ENCODE assay signal across 8 cellular contexts in the genomic region with DNA sequence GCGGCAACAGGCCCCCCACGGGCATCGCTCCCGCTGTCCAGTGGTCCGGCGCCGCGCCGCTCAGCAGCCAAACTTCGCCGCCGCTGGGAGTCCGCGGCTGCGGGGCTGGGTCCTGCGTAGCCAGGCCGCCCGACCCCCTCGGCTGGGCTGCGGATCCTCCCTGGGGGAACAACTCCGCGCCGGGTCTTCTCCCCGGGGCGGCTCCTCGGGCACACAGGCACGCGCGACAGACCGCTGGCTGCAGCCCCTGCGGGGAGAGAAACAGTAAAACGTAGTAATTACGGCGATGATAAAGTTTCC. TPM values are rescaled to one million over a fixed set of nuclear protein-coding genes. Genes with fewer than 3 reads are reported as not detected.
DNase-seq lines count a peak whose midpoint lies in the region; ATAC-seq and TF ChIP-seq lines count a peak whose summit lies in the region.

No MANE protein-coding gene starts in this region.

- H3K36me3 Mint-ChIP-seq in H9 (ENCODE audit: insufficient read depth in 1 of 3, low read depth in 3 of 3) (no peaks in the 10 kb centered on the region), T-cell (no peaks in the 10 kb centered on the region)

- no peak overlapping the region for H2AK5ac ChIP-seq in H9 (ENCODE audit: insufficient read length, low read length)

- H3K9me3 Mint-ChIP-seq in H9 = no peaks in the 10 kb centered on the region
- no peaks in the 10 kb centered on the region for H3K9me3 Mint-ChIP-seq in T-cell

- H3K27me3 ChIP-seq in H9 (ENCODE audit: insufficient read depth, low read length) (peaks cover 4% of the 10 kb centered on the region; the same call in 1 of the 2 replicates), gastroesophageal sphincter (no peaks in the 10 kb centered on the region), psoas muscle (ENCODE audit: insufficient read depth in 3 of 3, low read length in 2 of 3) (peaks cover 0 to 22% (median 4%) of the 10 kb centered on the region in 3 donors)

- H3K9ac ChIP-seq in ES-I3 (ENCODE audit: low read depth, low read length) (peak overlapping the region; percentile 72), H9 (ENCODE audit: extremely low read depth, insufficient read length, low read length) (no peak overlapping the region)

- ATAC-seq in T-cell (replicated peaks in 1 of 4) (no peak), gastroesophageal sphincter (peak; percentile 3), psoas muscle (peak; percentile 17 to 21 (median 18)), GM18873 (IDR thresholded peaks at IDR 0.05; ENCODE audit: low FRiP score, unreplicated experiment) (no peak)

- H3K56ac ChIP-seq in H9 (ENCODE audit: insufficient read length, low read depth, low read length) = no peak overlapping the region

- intact Hi-C loops in psoas muscle (cut with DNase I) = no loop called here

- TF ChIP-seq CTCF in H9 (conservative IDR thresholded peaks at IDR 0.05) (no peak), gastroesophageal sphincter (IDR thresholded peaks at IDR 0.05) (no peak), psoas muscle (IDR thresholded peaks at IDR 0.05) (no peak)

- H3K27ac ChIP-seq in H9 (ENCODE audit: insufficient read length, low read depth, low read length) = no peak overlapping the region
- peak overlapping the region; percentile 96 to 98 (median 98) for H3K27ac ChIP-seq in gastroesophageal sphincter
- peak overlapping the region; percentile 83 for H3K27ac ChIP-seq in psoas muscle

- H3K4me2 ChIP-seq in H9 (ENCODE audit: insufficient read depth, insufficient read length, low read length) = peak overlapping the region; percentile 90

- H3K23me2 ChIP-seq in H9 (ENCODE audit: insufficient read length, low read depth, low read length, poor library complexity, severe bottlenecking) = peaks cover 18% of the 10 kb centered on the region

- no peak overlapping the region for H3T11ph ChIP-seq in H9 (ENCODE audit: low read length)

- peaks cover 19 to 22% of the 10 kb centered on the region in 2 experiments for H3K4me1 Mint-ChIP-seq in H9
- peaks cover 54 to 61% (median 57%) of the 10 kb centered on the region in 3 donors for H3K4me1 Mint-ChIP-seq in T-cell

- H3K27ac Mint-ChIP-seq in H9 (no peak overlapping the region), T-cell (peak overlapping the region in 1 of 2 donors; percentile 71)

- H4K91ac ChIP-seq in H9 (ENCODE audit: insufficient read length, low read depth, low read length) = no peak overlapping the region

- H3K79me2 ChIP-seq in H9 (ENCODE audit: insufficient read depth, low read length) = no peaks in the 10 kb centered on the region

- H3K23ac ChIP-seq in H9 (ENCODE audit: insufficient read length, low read depth, low read length) = no peak overlapping the region

- TF ChIP-seq POLR2A in gastroesophageal sphincter (IDR thresholded peaks at IDR 0.05) = no peak

- H3K18ac ChIP-seq in H9 (ENCODE audit: insufficient read length, low read depth, low read length) = no peak overlapping the region

- H4K20me1 ChIP-seq in H9 (ENCODE audit: control insufficient read depth, insufficient read depth, insufficient read length) = no peaks in the 10 kb centered on the region

- POLR2A ChIA-PET in T-cell (lab: Charles Lee) = no interaction called here

- peak overlapping the region; percentile 56 to 85 for H3K4me3 Mint-ChIP-seq in H9
- peak overlapping the region; percentile 82 to 89 (median 88) for H3K4me3 Mint-ChIP-seq in T-cell

- no peaks in the 10 kb centered on the region for H3K79me1 ChIP-seq in H9 (ENCODE audit: insufficient read depth, low read depth, low read length, poor library complexity, severe bottlenecking)

- CTCF ChIA-PET in T-cell (lab: Charles Lee) = interaction anchor here (0.6 to 3.4 kb wide), 3 partner anchors 30 to 35 kb away, joined by 3 to 12 read pairs (median 3); no protein-coding TSS in a partner anchor

- no peak overlapping the region for H2BK120ac ChIP-seq in H9 (ENCODE audit: low read depth, low read length, poor library complexity, severe bottlenecking)

- no CpG with 5 or more reads among the region's 34 CpGs for WGBS in H9 (ENCODE audit: extremely low coverage, insufficient read length, low lambda C conversion rate)
- WGBS in gastroesophageal sphincter (ENCODE audit: low coverage in 1 of 2), 2 donors = no CpG with 5 or more reads among the region's 34 CpGs
- WGBS in psoas muscle, 3 donors = 0% methylated on average over 26 to 34 of the region's 34 CpGs

- H3K4me3 ChIP-seq in gastroesophageal sphincter = peak overlapping the region; percentile 81 to 96
- peak overlapping the region; percentile 87 for H3K4me3 ChIP-seq in psoas muscle

- H4K8ac ChIP-seq in H9 (replicated peaks; ENCODE audit: insufficient read length, low read depth, low read length) = no peak overlapping the region

- peaks cover 7% of the 10 kb centered on the region for H3K4me1 ChIP-seq in ES-I3 (ENCODE audit: insufficient read depth, low read length)
- H3K4me1 ChIP-seq in H9 (ENCODE audit: insufficient read depth, low read length) = peaks cover 7% of the 10 kb centered on the region; the same call in 1 of the 2 replicates
- peaks cover 0 to 60% (median 4%) of the 10 kb centered on the region in 3 donors for H3K4me1 ChIP-seq in gastroesophageal sphincter
- no peaks in the 10 kb centered on the region for H3K4me1 ChIP-seq in psoas muscle

- no peak overlapping the region for H2BK20ac ChIP-seq in H9 (ENCODE audit: low read depth, low read length, poor library complexity, severe bottlenecking)

- DNase-seq in H9 = no peak
- DNase-seq in T-cell = no peak
- DNase-seq in psoas muscle = no peak
- no peak for DNase-seq in NCI-H2029 treated with DMSO at 0.1 percent for 48 hours (lab: John Stamatoyannopoulos, UW)
- DNase-seq in NCI-H226 = no peak

- H3K14ac ChIP-seq in H9 (ENCODE audit: insufficient read depth, low read length) = no peak overlapping the region

- no peaks in the 10 kb centered on the region for H3K36me3 ChIP-seq in ES-I3 (ENCODE audit: insufficient read depth, low read length)
- H3K36me3 ChIP-seq in gastroesophageal sphincter = no peaks in the 10 kb centered on the region
- no peaks in the 10 kb centered on the region for H3K36me3 ChIP-seq in psoas muscle (ENCODE audit: insufficient read depth in 1 of 2, low read depth in 1 of 2)

- H3K27me3 Mint-ChIP-seq in H9 (ENCODE audit: low read depth) (peaks cover 45% of the 10 kb centered on the region), T-cell (no peaks in the 10 kb centered on the region)

- no peak for TF ChIP-seq EP300 in gastroesophageal sphincter (IDR thresholded peaks at IDR 0.05)

- no peak overlapping the region for H2BK5ac ChIP-seq in H9 (ENCODE audit: insufficient read length, low read length)

- no peak overlapping the region for H4K5ac ChIP-seq in H9 (ENCODE audit: insufficient read length, low read depth, low read length)

- H2BK15ac ChIP-seq in H9 (ENCODE audit: low read depth, low read length) = no peak overlapping the region

- H3K9me3 ChIP-seq in ES-I3 (ENCODE audit: control insufficient read depth, insufficient read depth, low read length) = no peaks in the 10 kb centered on the region
- H3K9me3 ChIP-seq in H9 (ENCODE audit: control insufficient read depth, low read depth, low read length) = no peaks in the 10 kb centered on the region
- H3K9me3 ChIP-seq in gastroesophageal sphincter = no peaks in the 10 kb centered on the region
- H3K9me3 ChIP-seq in psoas muscle = no peaks in the 10 kb centered on the region

- H2BK12ac ChIP-seq in H9 (ENCODE audit: insufficient read length, low read depth, low read length) = no peak overlapping the region

- H2AFZ ChIP-seq in H9 (ENCODE audit: low read length) = no peak overlapping the region

- no peak overlapping the region for H3K4ac ChIP-seq in H9 (ENCODE audit: low read depth, low read length)

RNA-seq across cellular contexts. Expression of a gene that starts 0.6 kb away (rescaled TPM):
- total RNA-seq in H9 (2021) = 1.6 and 1.9 TPM in 2 replicates
- 10 to 100 TPM in 3 of 5 donors, 1 to 10 TPM in 2; 9.4 to 13.6 (median 12.3) TPM for total RNA-seq in T-cell
- total RNA-seq in gastroesophageal sphincter = 100 to 1,000 TPM in 2 of 4 donors, 10 to 100 TPM in 2; 73.3 to 177 (median 110) TPM
- 10 to 100 TPM in 1 of 4 donors, 1 to 10 TPM in 3; 6.2 to 14.6 (median 9.5) TPM for total RNA-seq in psoas muscle
- polyA plus RNA-seq in psoas muscle = 1 to 10 TPM; 3.7 to 5.8 (median 4.4) TPM

Comparison
In these comparisons a context has a peak if more than half of its experiments do, and no peak if none do; other contexts are left out.
1. ATAC-seq: peak in gastroesophageal sphincter (single experiment) and psoas muscle (4 of 4); none in T-cell (0 of 4) and GM18873 (single experiment).
2. RNA of a gene that starts 0.6 kb away (total RNA-seq): 73.3 to 177 TPM in gastroesophageal sphincter; 9.4 to 13.6 TPM in T-cell, 6.2 to 14.6 TPM in psoas muscle and 1.6 to 1.9 TPM in H9; every median in the first group is over 4 times any median in the second.